ENCODE assay signal across 27 cellular contexts in genomic region chr1:229002037-229002436, GRCh38.
"Had no signal": no experiment of that assay in that cellular context is flagged by ENCODE, and none has a peak within 500 bp of the region (broad histone marks: within the 10 kb centered on the region; RNA-seq: fewer than 3 reads in every experiment).

No MANE protein-coding gene starts in this region.

- H3K36me3 ChIP-seq: brain microvascular endothelial cell, cardiac muscle cell, Peyer's patch, SJCRH30, WERI-Rb-1 had no signal

- H3K27me3 Mint-ChIP-seq: activated CD4-positive, alpha-beta T cell treated with anti-CD3 and anti-CD28 coated beads for 36 hours; activated CD8-positive, alpha-beta memory T cell treated with anti-CD3 and anti-CD28 coated beads, Interleukin-2, amount 10 ng/mL, durations not matched to agents 7 days and 5 days; activated naive CD8-positive, alpha-beta T cell treated with anti-CD3 and anti-CD28 coated beads, Interleukin-2, amount 50 U/mL, for 24 hours had no signal

- ATAC-seq: activated CD4-positive, alpha-beta T cell treated with anti-CD3 and anti-CD28 coated beads for 36 hours; activated CD8-positive, alpha-beta memory T cell treated with anti-CD3 and anti-CD28 coated beads, Interleukin-2, amount 10 ng/mL, durations not matched to agents 7 days and 5 days; activated CD8-positive, alpha-beta T cell treated with anti-CD3 and anti-CD28 coated beads, Interleukin-2, amount 10 ng/mL, durations not matched to agents 7 days and 5 days; activated naive CD4-positive, alpha-beta T cell treated with anti-CD3 and anti-CD28 coated beads, Interleukin-2, amount 50 U/mL, for 72 hours; activated naive CD8-positive, alpha-beta T cell treated with anti-CD3 and anti-CD28 coated beads, Interleukin-2, amount 50 U/mL, for 24 hours; activated T-cell treated with anti-CD3 and anti-CD28 coated beads, Interleukin-2, amount 50 U/mL, for 4 hours had no signal

- H3K4me3 ChIP-seq: cardiac muscle cell, Peyer's patch, SJCRH30 had no signal

- H3K4me1 ChIP-seq: Peyer's patch had no signal

- H3K9me3 ChIP-seq: Peyer's patch, SJCRH30, SK-N-SH had no signal

- H3K27me3 ChIP-seq: brain microvascular endothelial cell, cardiac muscle cell, Peyer's patch, SJCRH30 had no signal

- H3K9me3 Mint-ChIP-seq: activated naive CD4-positive, alpha-beta T cell treated with anti-CD3 and anti-CD28 coated beads, Interleukin-2, amount 50 U/mL, for 72 hours; activated naive CD8-positive, alpha-beta T cell treated with anti-CD3 and anti-CD28 coated beads, Interleukin-2, amount 50 U/mL, for 24 hours; activated T-cell treated with anti-CD3 and anti-CD28 coated beads, Interleukin-2, amount 50 U/mL, for 4 hours had no signal

- H3K27ac Mint-ChIP-seq: activated CD4-positive, alpha-beta T cell treated with anti-CD3 and anti-CD28 coated beads for 36 hours; activated CD8-positive, alpha-beta memory T cell treated with anti-CD3 and anti-CD28 coated beads, Interleukin-2, amount 10 ng/mL, durations not matched to agents 7 days and 5 days; activated CD8-positive, alpha-beta T cell treated with anti-CD3 and anti-CD28 coated beads, Interleukin-2, amount 10 ng/mL, durations not matched to agents 7 days and 5 days; activated naive CD4-positive, alpha-beta T cell treated with anti-CD3 and anti-CD28 coated beads, Interleukin-2, amount 50 U/mL, for 72 hours; activated naive CD8-positive, alpha-beta T cell treated with anti-CD3 and anti-CD28 coated beads, Interleukin-2, amount 50 U/mL, for 24 hours had no signal

- H3K4me1 Mint-ChIP-seq: activated CD8-positive, alpha-beta memory T cell treated with anti-CD3 and anti-CD28 coated beads, Interleukin-2, amount 10 ng/mL, durations not matched to agents 7 days and 5 days; activated naive CD8-positive, alpha-beta T cell treated with anti-CD3 and anti-CD28 coated beads, Interleukin-2, amount 50 U/mL, for 24 hours had no signal

- H3K4me3 Mint-ChIP-seq: activated CD4-positive, alpha-beta T cell treated with anti-CD3 and anti-CD28 coated beads for 36 hours; activated CD8-positive, alpha-beta memory T cell treated with anti-CD3 and anti-CD28 coated beads, Interleukin-2, amount 10 ng/mL, durations not matched to agents 7 days and 5 days; activated CD8-positive, alpha-beta T cell treated with anti-CD3 and anti-CD28 coated beads, Interleukin-2, amount 10 ng/mL, durations not matched to agents 7 days and 5 days; activated naive CD8-positive, alpha-beta T cell treated with anti-CD3 and anti-CD28 coated beads, Interleukin-2, amount 50 U/mL, for 24 hours; activated T-cell treated with anti-CD3 and anti-CD28 coated beads, Interleukin-2, amount 50 U/mL, for 4 hours had no signal

- H3K36me3 Mint-ChIP-seq: activated CD8-positive, alpha-beta memory T cell treated with anti-CD3 and anti-CD28 coated beads, Interleukin-2, amount 10 ng/mL, durations not matched to agents 7 days and 5 days; activated naive CD4-positive, alpha-beta T cell treated with anti-CD3 and anti-CD28 coated beads, Interleukin-2, amount 50 U/mL, for 72 hours had no signal

- DNase-seq: activated CD4-positive, alpha-beta T cell treated with anti-CD3 and anti-CD28 coated beads for 36 hours; activated CD8-positive, alpha-beta memory T cell treated with anti-CD3 and anti-CD28 coated beads, Interleukin-2, amount 10 ng/mL, durations not matched to agents 7 days and 5 days; activated CD8-positive, alpha-beta T cell treated with anti-CD3 and anti-CD28 coated beads, Interleukin-2, amount 10 ng/mL, durations not matched to agents 7 days and 5 days; activated effector memory CD4-positive, alpha-beta T cell treated with anti-CD3 and anti-CD28 coated beads, Interleukin-2, amount 50 U/mL, for 16 hours; activated naive CD4-positive, alpha-beta T cell treated with Interleukin-2 at 50 U/mL for 16 hours; activated naive CD8-positive, alpha-beta T cell treated with anti-CD3 and anti-CD28 coated beads, Interleukin-2, amount 50 U/mL, for 24 hours; activated T-cell treated with anti-CD3 and anti-CD28 coated beads, Interleukin-2, amount 50 U/mL, for 4 hours; amniotic stem cell; brain microvascular endothelial cell; cerebellar nuclear complex; Karpas-422; MM.1S; NCI-H1105; NCI-H1436; NCI-H1694 treated with DMSO at 0.1 percent for 48 hours; NCI-H2029 treated with DMSO at 0.1 percent for 48 hours; NCI-H446; NCI-H524; Right ventricle myocardium superior; SJCRH30; SK-N-SH; T-helper 1 cell; WERI-Rb-1 had no signal

- H3K27ac ChIP-seq: brain microvascular endothelial cell, cardiac muscle cell, Peyer's patch, RWPE1, SJCRH30, WERI-Rb-1 had no signal
